In genomic region chr12:48029811-48030650, GRCh38 we compare ENCODE assay signal across 14 cellular contexts. TPM values are rescaled to one million over a fixed set of nuclear protein-coding genes. Genes with fewer than 3 reads are reported as not detected.
DNase-seq lines count a peak whose midpoint lies in the region; TF ChIP-seq lines count a peak whose summit lies in the region.
"Had no signal": no experiment of that assay in that cellular context is flagged by ENCODE, and none has a peak within 500 bp of the region (broad histone marks: within the 10 kb centered on the region; RNA-seq: fewer than 3 reads in every experiment).

No MANE protein-coding gene starts in this region.

- H3K4me1 ChIP-seq in Loucy (ENCODE audit: insufficient read depth, low read length, poor library complexity, severe bottlenecking) (peaks cover 13% of the 10 kb centered on the region), neural progenitor cell (peaks cover 53% of the 10 kb centered on the region)
- H3K4me1 ChIP-seq: spleen had no signal

- H3K4me3 Mint-ChIP-seq in neural progenitor cell, result no peak overlapping the region
- H3K4me3 Mint-ChIP-seq: natural killer cell treated with Interleukin-12 subunit alpha and Interleukin-12 subunit beta and Interleukin-15 and Interleukin-18, amount 100 ng/mL, for 72 hours had no signal

- H3K4me3 ChIP-seq in Loucy (ENCODE audit: low read length, poor library complexity, severe bottlenecking) (no peak overlapping the region), neural progenitor cell (no peak overlapping the region)
- H3K4me3 ChIP-seq: coronary artery, spleen, transverse colon had no signal

- peak overlapping the region; percentile 61; the same call in 1 of the 2 replicates for H2AFZ ChIP-seq in Loucy (ENCODE audit: low read length)
- peak overlapping the region; percentile 90 for H2AFZ ChIP-seq in neural progenitor cell (replicated peaks)

- H3K9ac ChIP-seq in Loucy (ENCODE audit: low read depth, low read length, poor library complexity, severe bottlenecking) (no peak overlapping the region), neural progenitor cell (no peak overlapping the region)

- H3K79me2 ChIP-seq in Loucy (ENCODE audit: insufficient read depth, low read length), result no peaks in the 10 kb centered on the region
- H3K79me2 ChIP-seq in neural progenitor cell (ENCODE audit: low read depth), result no peaks in the 10 kb centered on the region

- no peak overlapping the region for H3K4me2 ChIP-seq in Loucy (ENCODE audit: low read depth, low read length, poor library complexity, severe bottlenecking)
- H3K4me2 ChIP-seq in neural progenitor cell, result no peak overlapping the region

- H3K4me1 Mint-ChIP-seq in neural progenitor cell, result peaks cover 53% of the 10 kb centered on the region

- DNase-seq in NCI-H2196 treated with DMSO at 0.1 percent for 48 hours (lab: John Stamatoyannopoulos, UW; ENCODE audit: unreplicated experiment) (peak; percentile 37), NCI-H2196 (lab: John Stamatoyannopoulos, UW; ENCODE audit: unreplicated experiment) (no peak), SW480 (ENCODE audit: low spot score) (peak; percentile 60), neural progenitor cell (ENCODE audit: low spot score) (no peak), germinal center (ENCODE audit: low spot score) (no peak)
- DNase-seq in activated CD4-positive, alpha-beta T cell treated with anti-CD3 and anti-CD28 coated beads, Interleukin-2, amount 50 U/mL, for 48 hours, result no peak
- no peak for DNase-seq in activated CD8-positive, alpha-beta memory T cell treated with anti-CD3 and anti-CD28 coated beads, Interleukin-2, amount 50 U/mL, for 48 hours
- DNase-seq: NCI-H774, spleen, transverse colon had no signal

- H4K20me1 ChIP-seq in Loucy (ENCODE audit: insufficient read depth, low read length, poor library complexity, severe bottlenecking) (no peaks in the 10 kb centered on the region), neural progenitor cell (ENCODE audit: low read depth) (no peaks in the 10 kb centered on the region)

- H3K27me3 Mint-ChIP-seq in neural progenitor cell (ENCODE audit: insufficient read depth, low read depth), result peaks cover 3% of the 10 kb centered on the region

- H3K36me3 ChIP-seq in Loucy (ENCODE audit: insufficient read depth, low read length) (no peaks in the 10 kb centered on the region), neural progenitor cell (no peaks in the 10 kb centered on the region)
- H3K36me3 ChIP-seq: spleen, transverse colon had no signal

- no peaks in the 10 kb centered on the region for H3K9me2 ChIP-seq in Loucy (replicated peaks; ENCODE audit: low read depth, low read length)

- no peaks in the 10 kb centered on the region for H3K27me3 ChIP-seq in Loucy (ENCODE audit: insufficient read depth, low read length, poor library complexity, severe bottlenecking)
- H3K27me3 ChIP-seq in neural progenitor cell, result peaks cover 26% of the 10 kb centered on the region
- H3K27me3 ChIP-seq: spleen, transverse colon had no signal

- H3K27ac ChIP-seq in neural progenitor cell, result no peak overlapping the region
- H3K27ac ChIP-seq: coronary artery, spleen, transverse colon had no signal

- H3K9me3 ChIP-seq in Loucy (ENCODE audit: insufficient read depth, low read depth, low read length) (no peaks in the 10 kb centered on the region), neural progenitor cell (ENCODE audit: low read depth) (no peaks in the 10 kb centered on the region)
- H3K9me3 ChIP-seq: spleen, transverse colon had no signal

- H3F3A ChIP-seq in Loucy (ENCODE audit: low read depth) (no peaks in the 10 kb centered on the region), neural progenitor cell (ENCODE audit: low read depth) (peaks cover 18% of the 10 kb centered on the region)

- no peaks in the 10 kb centered on the region for H3K36me3 Mint-ChIP-seq in neural progenitor cell
- H3K36me3 Mint-ChIP-seq: natural killer cell treated with Interleukin-12 subunit alpha and Interleukin-12 subunit beta and Interleukin-15 and Interleukin-18, amount 100 ng/mL, for 72 hours had no signal

- no peaks in the 10 kb centered on the region for H3K9me3 Mint-ChIP-seq in neural progenitor cell
- H3K9me3 Mint-ChIP-seq: natural killer cell treated with Interleukin-12 subunit alpha and Interleukin-12 subunit beta and Interleukin-15 and Interleukin-18, amount 100 ng/mL, for 72 hours had no signal

- TF ChIP-seq CTCF in Loucy (conservative IDR thresholded peaks at IDR 0.05; ENCODE audit: low read length), result peak; percentile 23; the same call in 1 of the 2 replicates
- no peak for TF ChIP-seq CTCF in neural progenitor cell (IDR thresholded peaks at IDR 0.05)

- peak overlapping the region; percentile 81 for H3K27ac Mint-ChIP-seq in neural progenitor cell
- H3K27ac Mint-ChIP-seq: natural killer cell treated with Interleukin-12 subunit alpha and Interleukin-12 subunit beta and Interleukin-15 and Interleukin-18, amount 100 ng/mL, for 72 hours had no signal

RNA-seq across cellular contexts. Expression of gene COL2A1, which starts 25.8 kb away (rescaled TPM):
- total RNA-seq in neural progenitor cell (ENCODE audit: low replicate concordance), result 69.1 and 330 TPM in 2 replicates
- total RNA-seq: M059J; natural killer cell treated with Interleukin-12 subunit alpha and Interleukin-12 subunit beta and Interleukin-15 and Interleukin-18, amount 100 ng/mL, for 72 hours had no signal

Comparison
In these comparisons a context has a peak if more than half of its experiments do, and no peak if none do; other contexts are left out.
1. DNase-seq: peak in NCI-H2196 treated with DMSO at 0.1 percent for 48 hours (single experiment) and SW480 (single experiment); none in NCI-H2196 (single experiment), neural progenitor cell (single experiment), activated CD4-positive, alpha-beta T cell treated with anti-CD3 and anti-CD28 coated beads, Interleukin-2, amount 50 U/mL, for 48 hours (0 of 2), germinal center (single experiment) and activated CD8-positive, alpha-beta memory T cell treated with anti-CD3 and anti-CD28 coated beads, Interleukin-2, amount 50 U/mL, for 48 hours (single experiment).